Comparison of ENCODE assay signal across 20 cellular contexts in genomic region chr18:21342372-21342771, GRCh38.
DNase-seq lines count a peak whose midpoint lies in the region; ATAC-seq, FAIRE-seq and TF ChIP-seq lines count a peak whose summit lies in the region.
"Had no signal": no experiment of that assay in that cellular context is flagged by ENCODE, and none has a peak within 500 bp of the region (broad histone marks: within the 10 kb centered on the region; RNA-seq: fewer than 3 reads in every experiment).

No MANE protein-coding gene starts in this region.

- no peak for TF ChIP-seq RAD21 in HepG2 (CRISPR knock-in tag; IDR thresholded peaks at IDR 0.05)

- H3K27me3 Mint-ChIP-seq in GM23338 (ENCODE audit: insufficient read depth, low read depth, poor library complexity) (peaks cover 4% of the 10 kb centered on the region), endodermal cell (ENCODE audit: insufficient read depth) (peaks cover 24% of the 10 kb centered on the region), neural progenitor cell (ENCODE audit: insufficient read depth, low read depth) (peaks cover 11% of the 10 kb centered on the region)
- H3K27me3 Mint-ChIP-seq: B cell had no signal

- H3K27ac ChIP-seq in GM23338 (ENCODE audit: low read depth), result no peak overlapping the region
- H3K27ac ChIP-seq in endodermal cell (ENCODE audit: low read depth, low read length), result peak overlapping the region; percentile 21
- H3K27ac ChIP-seq in neural progenitor cell, result peak overlapping the region; percentile 88
- H3K27ac ChIP-seq in HepG2 (ENCODE audit: extremely low read length, insufficient read depth, low read length), result no peak overlapping the region
- H3K27ac ChIP-seq: GM23248, HL-60 had no signal

- H2AFZ ChIP-seq in GM23338 (no peak overlapping the region), neural progenitor cell (replicated peaks) (no peak overlapping the region), HepG2 (ENCODE audit: low read length) (no peak overlapping the region)
- H2AFZ ChIP-seq: GM23248 had no signal

- TF ChIP-seq EP300 in HepG2 (IDR thresholded peaks at IDR 0.05; ENCODE audit: low read depth in 2 of 2, low read length in 2 of 2) (no peak), HepG2 (CRISPR knock-in tag; IDR thresholded peaks at IDR 0.05; ENCODE audit: borderline replicate concordance) (no peak)

- H3K9me3 ChIP-seq in endodermal cell (ENCODE audit: control insufficient read depth, low read length) (no peaks in the 10 kb centered on the region), neural progenitor cell (ENCODE audit: low read depth) (no peaks in the 10 kb centered on the region), HepG2 (ENCODE audit: low read length) (no peaks in the 10 kb centered on the region)

- H3K4me3 ChIP-seq in GM23338 (no peak overlapping the region), endodermal cell (ENCODE audit: low read length) (peak overlapping the region; percentile 55), neural progenitor cell (peak overlapping the region; percentile 27), HepG2 (replicated peaks in 1 of 3; ENCODE audit: insufficient read depth in 1 of 3, low read depth in 2 of 3, low read length in 3 of 3) (no peak overlapping the region)
- H3K4me3 ChIP-seq: GM23248 had no signal

- TF ChIP-seq CTCF in GM23338 (conservative IDR thresholded peaks at IDR 0.05; ENCODE audit: low read depth in 2 of 2) (no peak), endodermal cell (conservative IDR thresholded peaks at IDR 0.05) (no peak), neural progenitor cell (IDR thresholded peaks at IDR 0.05) (no peak), HepG2 (CRISPR knock-in tag; IDR thresholded peaks at IDR 0.05) (no peak)

- H4K20me1 ChIP-seq in GM23338 (replicated peaks; ENCODE audit: insufficient read depth) (no peaks in the 10 kb centered on the region), neural progenitor cell (ENCODE audit: low read depth) (peaks cover 19% of the 10 kb centered on the region), HepG2 (ENCODE audit: insufficient read depth, low read length) (no peaks in the 10 kb centered on the region)

- intact Hi-C loops in HepG2 (cut with micrococcal nuclease; ENCODE audit: unreplicated experiment), result no loop called here

- DNase-seq in GM23338 (ENCODE audit: low spot score) (peak; percentile 84), NCI-H82 treated with DMSO at 0.1 percent for 48 hours (lab: John Stamatoyannopoulos, UW; ENCODE audit: unreplicated experiment) (peak; percentile 57), endodermal cell (peak; percentile 57), neural progenitor cell (ENCODE audit: low spot score) (peak; percentile 93), HepG2 (ENCODE audit: low spot score) (no peak), KG1 (lab: John Stamatoyannopoulos, UW) (no peak)
- DNase-seq: GDM1; GM23248; MM.1S; NCI-H1092; NCI-H1436 treated with DMSO at 0.1 percent for 48 hours; NCI-H2029; NCI-H526 treated with DMSO at 0.1 percent for 48 hours; NK-92 treated with Interleukin-12 subunit alpha and Interleukin-12 subunit beta, amount 100 ng/mL, for 24 hours; OCI-M1; SHP77 had no signal

- WGBS in endodermal cell (ENCODE audit: insufficient coverage in 1 of 2, insufficient read length in 1 of 2), 2 experiments, result 0 to 9% methylated on average over 1 of the region's 1 CpG
- 11% methylated on average over 1 of the region's 1 CpG for WGBS in HepG2 (ENCODE audit: low lambda C conversion rate)

- H3K36me3 Mint-ChIP-seq in GM23338 (ENCODE audit: low read depth), result no peaks in the 10 kb centered on the region
- H3K36me3 Mint-ChIP-seq in endodermal cell (ENCODE audit: low read depth), result no peaks in the 10 kb centered on the region
- H3K36me3 Mint-ChIP-seq in neural progenitor cell, result peaks cover 29% of the 10 kb centered on the region

- H3K27me3 ChIP-seq in GM23338 (ENCODE audit: insufficient read depth), result no peaks in the 10 kb centered on the region
- peaks cover 15% of the 10 kb centered on the region for H3K27me3 ChIP-seq in endodermal cell (ENCODE audit: control insufficient read depth, insufficient read depth, low read length, poor library complexity, severe bottlenecking)
- H3K27me3 ChIP-seq in neural progenitor cell, result no peaks in the 10 kb centered on the region
- H3K27me3 ChIP-seq in HepG2 (ENCODE audit: control insufficient read depth in 1 of 2, insufficient read depth in 2 of 2, low read length in 2 of 2), result no peaks in the 10 kb centered on the region

- no peaks in the 10 kb centered on the region for H3K9me2 ChIP-seq in GM23338 (ENCODE audit: insufficient read depth)

- H3F3A ChIP-seq in GM23338 (replicated peaks; ENCODE audit: low read depth), result no peaks in the 10 kb centered on the region
- H3F3A ChIP-seq in neural progenitor cell (ENCODE audit: low read depth), result peaks cover 77% of the 10 kb centered on the region

- peak; percentile 99 for ATAC-seq in GM23338
- ATAC-seq in HepG2, result no peak
- ATAC-seq in GM19023 (IDR thresholded peaks at IDR 0.05; ENCODE audit: unreplicated experiment), result no peak

- H3K9me3 Mint-ChIP-seq in GM23338 (no peaks in the 10 kb centered on the region; the same call in 2 of the 3 replicates), endodermal cell (no peaks in the 10 kb centered on the region), neural progenitor cell (peaks cover 12% of the 10 kb centered on the region)

- H3K9ac ChIP-seq in endodermal cell (ENCODE audit: extremely low read depth, low read length, poor library complexity, severe bottlenecking) (no peak overlapping the region), neural progenitor cell (no peak overlapping the region), HepG2 (ENCODE audit: insufficient read depth, low read depth, low read length) (no peak overlapping the region)
- H3K9ac ChIP-seq: GM23248 had no signal

- no peak for FAIRE-seq in HepG2 (lab: Jason Lieb, UNC)
- FAIRE-seq: GM19239 had no signal

- H3K4me2 ChIP-seq in GM23338 (no peak overlapping the region), neural progenitor cell (peak overlapping the region; percentile 71), HepG2 (ENCODE audit: low read depth, low read length) (no peak overlapping the region)

- H3K36me3 ChIP-seq in GM23338 (ENCODE audit: insufficient read depth) (no peaks in the 10 kb centered on the region), endodermal cell (ENCODE audit: control insufficient read depth, insufficient read depth, low read length) (no peaks in the 10 kb centered on the region), neural progenitor cell (peaks cover 14% of the 10 kb centered on the region), HepG2 (replicated peaks in 1 of 2; ENCODE audit: control insufficient read depth in 1 of 2, insufficient read depth in 2 of 2, low read length in 2 of 2) (no peaks in the 10 kb centered on the region)

- H3K79me2 ChIP-seq in GM23338 (replicated peaks; ENCODE audit: insufficient read depth) (no peaks in the 10 kb centered on the region), neural progenitor cell (ENCODE audit: low read depth) (peaks cover 97% of the 10 kb centered on the region), HepG2 (ENCODE audit: insufficient read depth, low read length) (no peaks in the 10 kb centered on the region)

- POLR2A ChIA-PET in HepG2 (lab: Yijun Ruan, JAX), result no interaction called here

- H3K4me1 ChIP-seq in GM23338 (ENCODE audit: insufficient read depth) (no peaks in the 10 kb centered on the region; the same call in 1 of the 2 replicates), endodermal cell (ENCODE audit: control insufficient read depth, insufficient read depth, low read length) (peaks cover 16% of the 10 kb centered on the region), neural progenitor cell (peaks cover 70% of the 10 kb centered on the region), HepG2 (ENCODE audit: insufficient read depth, low read length) (no peaks in the 10 kb centered on the region)

- H3K4me3 Mint-ChIP-seq in GM23338 (no peak overlapping the region), endodermal cell (no peak overlapping the region), neural progenitor cell (no peak overlapping the region)
- H3K4me3 Mint-ChIP-seq: B cell had no signal

- TF ChIP-seq POLR2A in HepG2 (IDR thresholded peaks at IDR 0.05; ENCODE audit: insufficient read depth in 1 of 2, low read depth in 2 of 2, low read length in 2 of 2), result no peak

- CTCF ChIA-PET in HepG2 (lab: Yijun Ruan, JAX; ENCODE audit: low intra/inter-chr PET ratio, low total read pairs), result no interaction called here

- no TSS peak for BruUV-seq in HepG2 (replicated peaks; lab: Mats Ljungman, UMichigan)

- in situ Hi-C loops in HepG2 (cut with HindIII; ENCODE audit: extremely low pct_ligation_motif_present, low pct_unique_long_range_greater_than_20kb), result no loop called here

- peaks cover 15% of the 10 kb centered on the region for H3K4me1 Mint-ChIP-seq in GM23338
- peaks cover 48% of the 10 kb centered on the region for H3K4me1 Mint-ChIP-seq in endodermal cell
- peaks cover 51% of the 10 kb centered on the region for H3K4me1 Mint-ChIP-seq in neural progenitor cell
- H3K4me1 Mint-ChIP-seq: B cell had no signal

- H3K27ac Mint-ChIP-seq in GM23338 (no peak overlapping the region), endodermal cell (peak overlapping the region; percentile 80), neural progenitor cell (peak overlapping the region; percentile 39)
- H3K27ac Mint-ChIP-seq: B cell had no signal

TF ChIP-seq in HepG2, 621 proteins besides CTCF, POLR2A, EP300 and RAD21 (continues in another document):
- no peak for TF ChIP-seq ZNF260 (CRISPR knock-in tag; IDR thresholded peaks at IDR 0.05; ENCODE audit: borderline replicate concordance, low read depth)
- no peak for TF ChIP-seq ZMYM4 (CRISPR knock-in tag; IDR thresholded peaks at IDR 0.05)
- TF ChIP-seq PAX8 (CRISPR knock-in tag; IDR thresholded peaks at IDR 0.05; ENCODE audit: borderline replicate concordance), result no peak
- no peak for TF ChIP-seq PPARG (CRISPR knock-in tag; conservative IDR thresholded peaks at IDR 0.05)
- TF ChIP-seq CHD4 (IDR thresholded peaks at IDR 0.05; ENCODE audit: borderline replicate concordance, low read length), result no peak
- no peak for TF ChIP-seq ZNF33B (CRISPR knock-in tag; IDR thresholded peaks at IDR 0.05)
- no peak for TF ChIP-seq E2F2 (CRISPR knock-in tag; IDR thresholded peaks at IDR 0.05; ENCODE audit: borderline replicate concordance)
- no peak for TF ChIP-seq MIER2 (CRISPR knock-in tag; IDR thresholded peaks at IDR 0.05)
- no peak for TF ChIP-seq XRCC5 (optimal IDR thresholded peaks at IDR 0.05; ENCODE audit: low read length)
- no peak for TF ChIP-seq GABPA (IDR thresholded peaks at IDR 0.05; ENCODE audit: low read depth, low read length)
- TF ChIP-seq GABPA (CRISPR knock-in tag; IDR thresholded peaks at IDR 0.05; ENCODE audit: low read depth), result no peak

Comparison
In these comparisons a context has a peak if more than half of its experiments do, and no peak if none do; other contexts are left out.
1. DNase-seq: peak in GM23338 (single experiment), NCI-H82 treated with DMSO at 0.1 percent for 48 hours (single experiment), endodermal cell (single experiment) and neural progenitor cell (single experiment); none in HepG2 (single experiment) and KG1 (single experiment).
2. H3K27ac ChIP-seq: peak in endodermal cell (single experiment) and neural progenitor cell (single experiment); none in GM23338 (single experiment) and HepG2 (single experiment).
3. H3K4me3 ChIP-seq: peak in endodermal cell (single experiment) and neural progenitor cell (single experiment); none in GM23338 (single experiment) and HepG2 (0 of 3).